In the genomic region with DNA sequence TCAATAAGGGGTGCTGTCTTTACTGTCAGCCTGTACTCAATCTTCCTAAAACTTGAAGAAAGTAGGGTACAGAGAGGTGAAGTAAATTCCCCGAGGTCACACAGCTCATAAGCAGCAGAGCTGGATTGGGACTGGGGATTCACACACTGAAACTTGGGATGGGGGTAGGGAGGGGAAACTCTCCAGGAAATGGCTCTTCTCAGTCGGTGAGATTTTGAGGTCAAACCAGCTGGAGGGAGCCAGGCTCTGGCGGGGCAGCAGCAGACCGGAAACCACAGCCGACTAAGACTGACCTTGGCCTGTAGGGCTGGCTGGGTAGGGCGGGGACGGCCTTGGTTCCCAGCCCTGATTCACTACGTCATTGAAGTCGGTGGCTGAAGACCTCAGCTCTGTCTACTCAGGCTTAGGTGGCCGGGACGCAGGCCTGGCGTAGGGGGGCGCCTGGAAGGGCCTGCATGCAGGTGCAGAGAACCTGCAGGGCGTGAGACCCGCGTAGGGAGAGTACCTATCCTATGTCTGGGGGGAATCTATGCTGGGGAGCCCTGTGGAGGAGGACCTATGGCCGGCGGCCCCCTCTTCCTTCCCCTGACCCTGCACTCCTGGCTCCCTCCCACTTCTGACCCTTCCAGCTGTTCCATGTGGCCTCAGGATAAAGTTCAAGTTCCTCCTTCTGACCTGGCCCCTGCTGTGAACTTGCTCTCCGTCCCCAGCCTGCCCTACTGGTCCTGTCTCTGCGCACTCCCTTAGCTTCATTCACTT, we compare ENCODE assay signal across 1 cellular context.
A peak's percentile ranks its signal among the peaks of the same experiment; 100 is the strongest.
TF ChIP-seq lines count a peak whose summit lies in the region.

No MANE protein-coding gene starts in this region.

TF ChIP-seq in K562, 482 proteins besides CTCF, POLR2A, EP300 and RAD21 (continued from another document and continues in another):
- TF ChIP-seq, protein P1, sequence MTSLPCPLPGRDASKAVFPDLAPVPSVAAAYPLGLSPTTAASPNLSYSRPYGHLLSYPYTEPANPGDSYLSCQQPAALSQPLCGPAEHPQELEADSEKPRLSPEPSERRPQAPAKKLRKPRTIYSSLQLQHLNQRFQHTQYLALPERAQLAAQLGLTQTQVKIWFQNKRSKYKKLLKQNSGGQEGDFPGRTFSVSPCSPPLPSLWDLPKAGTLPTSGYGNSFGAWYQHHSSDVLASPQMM (CRISPR knock-in tag; IDR thresholded peaks at IDR 0.05): no peak
- TF ChIP-seq CREB1 (IDR thresholded peaks at IDR 0.05) (no peak; the same call in 1 of the 2 replicates), CREB1 (CRISPR knock-in tag; IDR thresholded peaks at IDR 0.05) (peak; percentile 37; the same call in 1 of the 2 replicates), SMC3 (conservative IDR thresholded peaks at IDR 0.05; ENCODE audit: insufficient read depth, low read depth, low read length) (no peak), ZNF175 (CRISPR knock-in tag; IDR thresholded peaks at IDR 0.05; ENCODE audit: low read depth) (no peak), FOXJ2 (tag; IDR thresholded peaks at IDR 0.05) (no peak), SIRT6 (IDR thresholded peaks at IDR 0.05; ENCODE audit: low read depth, low read length) (no peak), TBL1XR1 (IDR thresholded peaks at IDR 0.05; ENCODE audit: low read length in 2 of 2) (peak in 1 of 2 experiments; percentile 30; a peak in 2 of 4 replicates), CBFB (CRISPR knock-in tag; IDR thresholded peaks at IDR 0.05) (peak; percentile 75), ZNF431 (CRISPR knock-in tag; IDR thresholded peaks at IDR 0.05) (no peak), MTF1 (CRISPR knock-in tag; IDR thresholded peaks at IDR 0.05; ENCODE audit: borderline replicate concordance) (no peak), EWSR1 (IDR thresholded peaks at IDR 0.05; ENCODE audit: borderline replicate concordance, low read depth, partially characterized antibody) (no peak), RBM39 (optimal IDR thresholded peaks at IDR 0.05; ENCODE audit: low read depth, low read length) (no peak), RBFOX2 (IDR thresholded peaks at IDR 0.05; ENCODE audit: low read depth, low read length) (peak; percentile 70), ZNF668 (CRISPR knock-in tag; IDR thresholded peaks at IDR 0.05) (no peak), ILK (tag; IDR thresholded peaks at IDR 0.05; ENCODE audit: borderline replicate concordance, low read depth) (no peak), SPI1 (IDR thresholded peaks at IDR 0.05; ENCODE audit: borderline replicate concordance, low read depth, low read length) (0 out of 2 replicates have a peak, but pooled peaks have one; percentile 8), NR2C2 (CRISPR knock-in tag; IDR thresholded peaks at IDR 0.05) (no peak; the same call in 1 of the 2 replicates), NR2C2 (tag; IDR thresholded peaks at IDR 0.05) (peak; percentile 87), HCFC1 (IDR thresholded peaks at IDR 0.05; ENCODE audit: low read depth, low read length) (no peak), NR1H2 (CRISPR knock-in tag; IDR thresholded peaks at IDR 0.05) (no peak), ZNF436 (CRISPR knock-in tag; IDR thresholded peaks at IDR 0.05) (no peak), PHB2 (IDR thresholded peaks at IDR 0.05; ENCODE audit: low read depth) (no peak), ZFPM2 (CRISPR knock-in tag; IDR thresholded peaks at IDR 0.05) (no peak), ILF3 (IDR thresholded peaks at IDR 0.05; ENCODE audit: borderline replicate concordance) (no peak), CBX2 (IDR thresholded peaks at IDR 0.05; ENCODE audit: insufficient read depth, low read length, poor library complexity, severe bottlenecking) (no peak), STAT5A (IDR thresholded peaks at IDR 0.05; ENCODE audit: borderline replicate concordance, low read length) (no peak), SOX6 (IDR thresholded peaks at IDR 0.05) (no peak), TAF15 (IDR thresholded peaks at IDR 0.05; ENCODE audit: low read depth, low read length) (no peak)
- TF ChIP-seq, protein P2, sequence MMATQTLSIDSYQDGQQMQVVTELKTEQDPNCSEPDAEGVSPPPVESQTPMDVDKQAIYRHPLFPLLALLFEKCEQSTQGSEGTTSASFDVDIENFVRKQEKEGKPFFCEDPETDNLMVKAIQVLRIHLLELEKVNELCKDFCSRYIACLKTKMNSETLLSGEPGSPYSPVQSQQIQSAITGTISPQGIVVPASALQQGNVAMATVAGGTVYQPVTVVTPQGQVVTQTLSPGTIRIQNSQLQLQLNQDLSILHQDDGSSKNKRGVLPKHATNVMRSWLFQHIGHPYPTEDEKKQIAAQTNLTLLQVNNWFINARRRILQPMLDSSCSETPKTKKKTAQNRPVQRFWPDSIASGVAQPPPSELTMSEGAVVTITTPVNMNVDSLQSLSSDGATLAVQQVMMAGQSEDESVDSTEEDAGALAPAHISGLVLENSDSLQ (IDR thresholded peaks at IDR 0.05): no peak; the same call in 1 of the 2 replicates
- TF ChIP-seq, protein P3, sequence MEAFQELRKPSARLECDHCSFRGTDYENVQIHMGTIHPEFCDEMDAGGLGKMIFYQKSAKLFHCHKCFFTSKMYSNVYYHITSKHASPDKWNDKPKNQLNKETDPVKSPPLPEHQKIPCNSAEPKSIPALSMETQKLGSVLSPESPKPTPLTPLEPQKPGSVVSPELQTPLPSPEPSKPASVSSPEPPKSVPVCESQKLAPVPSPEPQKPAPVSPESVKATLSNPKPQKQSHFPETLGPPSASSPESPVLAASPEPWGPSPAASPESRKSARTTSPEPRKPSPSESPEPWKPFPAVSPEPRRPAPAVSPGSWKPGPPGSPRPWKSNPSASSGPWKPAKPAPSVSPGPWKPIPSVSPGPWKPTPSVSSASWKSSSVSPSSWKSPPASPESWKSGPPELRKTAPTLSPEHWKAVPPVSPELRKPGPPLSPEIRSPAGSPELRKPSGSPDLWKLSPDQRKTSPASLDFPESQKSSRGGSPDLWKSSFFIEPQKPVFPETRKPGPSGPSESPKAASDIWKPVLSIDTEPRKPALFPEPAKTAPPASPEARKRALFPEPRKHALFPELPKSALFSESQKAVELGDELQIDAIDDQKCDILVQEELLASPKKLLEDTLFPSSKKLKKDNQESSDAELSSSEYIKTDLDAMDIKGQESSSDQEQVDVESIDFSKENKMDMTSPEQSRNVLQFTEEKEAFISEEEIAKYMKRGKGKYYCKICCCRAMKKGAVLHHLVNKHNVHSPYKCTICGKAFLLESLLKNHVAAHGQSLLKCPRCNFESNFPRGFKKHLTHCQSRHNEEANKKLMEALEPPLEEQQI (IDR thresholded peaks at IDR 0.05): no peak
- TF ChIP-seq, protein P4, sequence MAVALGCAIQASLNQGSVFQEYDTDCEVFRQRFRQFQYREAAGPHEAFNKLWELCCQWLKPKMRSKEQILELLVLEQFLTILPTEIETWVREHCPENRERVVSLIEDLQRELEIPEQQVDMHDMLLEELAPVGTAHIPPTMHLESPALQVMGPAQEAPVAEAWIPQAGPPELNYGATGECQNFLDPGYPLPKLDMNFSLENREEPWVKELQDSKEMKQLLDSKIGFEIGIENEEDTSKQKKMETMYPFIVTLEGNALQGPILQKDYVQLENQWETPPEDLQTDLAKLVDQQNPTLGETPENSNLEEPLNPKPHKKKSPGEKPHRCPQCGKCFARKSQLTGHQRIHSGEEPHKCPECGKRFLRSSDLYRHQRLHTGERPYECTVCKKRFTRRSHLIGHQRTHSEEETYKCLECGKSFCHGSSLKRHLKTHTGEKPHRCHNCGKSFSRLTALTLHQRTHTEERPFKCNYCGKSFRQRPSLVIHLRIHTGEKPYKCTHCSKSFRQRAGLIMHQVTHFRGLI (CRISPR knock-in tag; IDR thresholded peaks at IDR 0.05): no peak
- TF ChIP-seq, protein P5, sequence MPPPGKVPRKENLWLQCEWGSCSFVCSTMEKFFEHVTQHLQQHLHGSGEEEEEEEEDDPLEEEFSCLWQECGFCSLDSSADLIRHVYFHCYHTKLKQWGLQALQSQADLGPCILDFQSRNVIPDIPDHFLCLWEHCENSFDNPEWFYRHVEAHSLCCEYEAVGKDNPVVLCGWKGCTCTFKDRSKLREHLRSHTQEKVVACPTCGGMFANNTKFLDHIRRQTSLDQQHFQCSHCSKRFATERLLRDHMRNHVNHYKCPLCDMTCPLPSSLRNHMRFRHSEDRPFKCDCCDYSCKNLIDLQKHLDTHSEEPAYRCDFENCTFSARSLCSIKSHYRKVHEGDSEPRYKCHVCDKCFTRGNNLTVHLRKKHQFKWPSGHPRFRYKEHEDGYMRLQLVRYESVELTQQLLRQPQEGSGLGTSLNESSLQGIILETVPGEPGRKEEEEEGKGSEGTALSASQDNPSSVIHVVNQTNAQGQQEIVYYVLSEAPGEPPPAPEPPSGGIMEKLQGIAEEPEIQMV (tag; conservative IDR thresholded peaks at IDR 0.05; ENCODE audit: low read depth): no peak
- TF ChIP-seq, protein P6, sequence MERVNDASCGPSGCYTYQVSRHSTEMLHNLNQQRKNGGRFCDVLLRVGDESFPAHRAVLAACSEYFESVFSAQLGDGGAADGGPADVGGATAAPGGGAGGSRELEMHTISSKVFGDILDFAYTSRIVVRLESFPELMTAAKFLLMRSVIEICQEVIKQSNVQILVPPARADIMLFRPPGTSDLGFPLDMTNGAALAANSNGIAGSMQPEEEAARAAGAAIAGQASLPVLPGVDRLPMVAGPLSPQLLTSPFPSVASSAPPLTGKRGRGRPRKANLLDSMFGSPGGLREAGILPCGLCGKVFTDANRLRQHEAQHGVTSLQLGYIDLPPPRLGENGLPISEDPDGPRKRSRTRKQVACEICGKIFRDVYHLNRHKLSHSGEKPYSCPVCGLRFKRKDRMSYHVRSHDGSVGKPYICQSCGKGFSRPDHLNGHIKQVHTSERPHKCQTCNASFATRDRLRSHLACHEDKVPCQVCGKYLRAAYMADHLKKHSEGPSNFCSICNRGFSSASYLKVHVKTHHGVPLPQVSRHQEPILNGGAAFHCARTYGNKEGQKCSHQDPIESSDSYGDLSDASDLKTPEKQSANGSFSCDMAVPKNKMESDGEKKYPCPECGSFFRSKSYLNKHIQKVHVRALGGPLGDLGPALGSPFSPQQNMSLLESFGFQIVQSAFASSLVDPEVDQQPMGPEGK (CRISPR knock-in tag; IDR thresholded peaks at IDR 0.05; ENCODE audit: borderline replicate concordance): no peak
- TF ChIP-seq, protein P7, sequence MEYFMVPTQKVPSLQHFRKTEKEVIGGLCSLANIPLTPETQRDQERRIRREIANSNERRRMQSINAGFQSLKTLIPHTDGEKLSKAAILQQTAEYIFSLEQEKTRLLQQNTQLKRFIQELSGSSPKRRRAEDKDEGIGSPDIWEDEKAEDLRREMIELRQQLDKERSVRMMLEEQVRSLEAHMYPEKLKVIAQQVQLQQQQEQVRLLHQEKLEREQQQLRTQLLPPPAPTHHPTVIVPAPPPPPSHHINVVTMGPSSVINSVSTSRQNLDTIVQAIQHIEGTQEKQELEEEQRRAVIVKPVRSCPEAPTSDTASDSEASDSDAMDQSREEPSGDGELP (CRISPR knock-in tag; IDR thresholded peaks at IDR 0.05; ENCODE audit: borderline replicate concordance): peak; percentile 97
- TF ChIP-seq, protein P8, sequence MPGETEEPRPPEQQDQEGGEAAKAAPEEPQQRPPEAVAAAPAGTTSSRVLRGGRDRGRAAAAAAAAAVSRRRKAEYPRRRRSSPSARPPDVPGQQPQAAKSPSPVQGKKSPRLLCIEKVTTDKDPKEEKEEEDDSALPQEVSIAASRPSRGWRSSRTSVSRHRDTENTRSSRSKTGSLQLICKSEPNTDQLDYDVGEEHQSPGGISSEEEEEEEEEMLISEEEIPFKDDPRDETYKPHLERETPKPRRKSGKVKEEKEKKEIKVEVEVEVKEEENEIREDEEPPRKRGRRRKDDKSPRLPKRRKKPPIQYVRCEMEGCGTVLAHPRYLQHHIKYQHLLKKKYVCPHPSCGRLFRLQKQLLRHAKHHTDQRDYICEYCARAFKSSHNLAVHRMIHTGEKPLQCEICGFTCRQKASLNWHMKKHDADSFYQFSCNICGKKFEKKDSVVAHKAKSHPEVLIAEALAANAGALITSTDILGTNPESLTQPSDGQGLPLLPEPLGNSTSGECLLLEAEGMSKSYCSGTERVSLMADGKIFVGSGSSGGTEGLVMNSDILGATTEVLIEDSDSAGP (CRISPR knock-in tag; IDR thresholded peaks at IDR 0.05): no peak
- TF ChIP-seq, protein P9, sequence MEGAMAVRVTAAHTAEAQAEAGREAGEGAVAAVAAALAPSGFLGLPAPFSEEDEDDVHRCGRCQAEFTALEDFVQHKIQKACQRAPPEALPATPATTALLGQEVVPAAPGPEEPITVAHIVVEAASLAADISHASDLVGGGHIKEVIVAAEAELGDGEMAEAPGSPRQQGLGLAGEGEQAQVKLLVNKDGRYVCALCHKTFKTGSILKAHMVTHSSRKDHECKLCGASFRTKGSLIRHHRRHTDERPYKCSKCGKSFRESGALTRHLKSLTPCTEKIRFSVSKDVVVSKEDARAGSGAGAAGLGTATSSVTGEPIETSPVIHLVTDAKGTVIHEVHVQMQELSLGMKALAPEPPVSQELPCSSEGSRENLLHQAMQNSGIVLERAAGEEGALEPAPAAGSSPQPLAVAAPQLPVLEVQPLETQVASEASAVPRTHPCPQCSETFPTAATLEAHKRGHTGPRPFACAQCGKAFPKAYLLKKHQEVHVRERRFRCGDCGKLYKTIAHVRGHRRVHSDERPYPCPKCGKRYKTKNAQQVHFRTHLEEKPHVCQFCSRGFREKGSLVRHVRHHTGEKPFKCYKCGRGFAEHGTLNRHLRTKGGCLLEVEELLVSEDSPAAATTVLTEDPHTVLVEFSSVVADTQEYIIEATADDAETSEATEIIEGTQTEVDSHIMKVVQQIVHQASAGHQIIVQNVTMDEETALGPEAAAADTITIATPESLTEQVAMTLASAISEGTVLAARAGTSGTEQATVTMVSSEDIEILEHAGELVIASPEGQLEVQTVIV (CRISPR knock-in tag; IDR thresholded peaks at IDR 0.05; ENCODE audit: borderline replicate concordance): no peak
- TF ChIP-seq, protein P10, sequence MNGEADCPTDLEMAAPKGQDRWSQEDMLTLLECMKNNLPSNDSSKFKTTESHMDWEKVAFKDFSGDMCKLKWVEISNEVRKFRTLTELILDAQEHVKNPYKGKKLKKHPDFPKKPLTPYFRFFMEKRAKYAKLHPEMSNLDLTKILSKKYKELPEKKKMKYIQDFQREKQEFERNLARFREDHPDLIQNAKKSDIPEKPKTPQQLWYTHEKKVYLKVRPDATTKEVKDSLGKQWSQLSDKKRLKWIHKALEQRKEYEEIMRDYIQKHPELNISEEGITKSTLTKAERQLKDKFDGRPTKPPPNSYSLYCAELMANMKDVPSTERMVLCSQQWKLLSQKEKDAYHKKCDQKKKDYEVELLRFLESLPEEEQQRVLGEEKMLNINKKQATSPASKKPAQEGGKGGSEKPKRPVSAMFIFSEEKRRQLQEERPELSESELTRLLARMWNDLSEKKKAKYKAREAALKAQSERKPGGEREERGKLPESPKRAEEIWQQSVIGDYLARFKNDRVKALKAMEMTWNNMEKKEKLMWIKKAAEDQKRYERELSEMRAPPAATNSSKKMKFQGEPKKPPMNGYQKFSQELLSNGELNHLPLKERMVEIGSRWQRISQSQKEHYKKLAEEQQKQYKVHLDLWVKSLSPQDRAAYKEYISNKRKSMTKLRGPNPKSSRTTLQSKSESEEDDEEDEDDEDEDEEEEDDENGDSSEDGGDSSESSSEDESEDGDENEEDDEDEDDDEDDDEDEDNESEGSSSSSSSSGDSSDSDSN (IDR thresholded peaks at IDR 0.05; ENCODE audit: borderline replicate concordance in 1 of 2, low read depth in 2 of 2, low read length in 2 of 2): peak; percentile 41 to 91; a peak in 3 of 4 replicates
- TF ChIP-seq, protein P11, sequence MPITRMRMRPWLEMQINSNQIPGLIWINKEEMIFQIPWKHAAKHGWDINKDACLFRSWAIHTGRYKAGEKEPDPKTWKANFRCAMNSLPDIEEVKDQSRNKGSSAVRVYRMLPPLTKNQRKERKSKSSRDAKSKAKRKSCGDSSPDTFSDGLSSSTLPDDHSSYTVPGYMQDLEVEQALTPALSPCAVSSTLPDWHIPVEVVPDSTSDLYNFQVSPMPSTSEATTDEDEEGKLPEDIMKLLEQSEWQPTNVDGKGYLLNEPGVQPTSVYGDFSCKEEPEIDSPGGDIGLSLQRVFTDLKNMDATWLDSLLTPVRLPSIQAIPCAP (CRISPR knock-in tag; IDR thresholded peaks at IDR 0.05; ENCODE audit: borderline replicate concordance): no peak
- TF ChIP-seq, protein P12, sequence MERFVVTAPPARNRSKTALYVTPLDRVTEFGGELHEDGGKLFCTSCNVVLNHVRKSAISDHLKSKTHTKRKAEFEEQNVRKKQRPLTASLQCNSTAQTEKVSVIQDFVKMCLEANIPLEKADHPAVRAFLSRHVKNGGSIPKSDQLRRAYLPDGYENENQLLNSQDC (CRISPR knock-in tag; IDR thresholded peaks at IDR 0.05): no peak
